ENCODE assay signal across 21 cellular contexts in the genomic region with DNA sequence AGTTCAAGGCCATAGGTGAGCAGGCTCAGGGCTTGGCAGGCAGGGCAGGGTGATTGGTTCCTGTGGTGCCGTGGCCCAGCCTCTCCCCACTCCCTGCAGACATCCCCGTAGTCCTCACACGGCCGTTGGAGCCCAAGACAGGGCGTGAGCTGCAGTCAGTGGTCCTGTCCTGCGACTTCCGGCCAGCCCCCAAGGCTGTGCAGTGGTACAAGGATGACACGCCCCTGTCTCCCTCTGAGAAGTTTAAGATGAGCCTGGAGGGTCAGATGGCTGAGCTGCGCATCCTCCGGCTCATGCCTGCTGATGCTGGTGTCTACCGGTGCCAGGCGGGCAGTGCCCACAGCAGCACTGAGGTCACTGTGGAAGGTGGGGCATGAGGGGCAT.
A peak's percentile ranks its signal among the peaks of the same experiment; 100 is the strongest.
DNase-seq lines count a peak whose midpoint lies in the region; ATAC-seq and TF ChIP-seq lines count a peak whose summit lies in the region.
"Had no signal": no experiment of that assay in that cellular context is flagged by ENCODE, and none has a peak within 500 bp of the region (broad histone marks: within the 10 kb centered on the region; RNA-seq: fewer than 3 reads in every experiment).

No MANE protein-coding gene starts in this region.

- no peak overlapping the region for H3K9ac ChIP-seq in IMR-90 (ENCODE audit: low read depth, low read length)
- H3K9ac ChIP-seq: KMS-11 had no signal

- H3K4me3 ChIP-seq in IMR-90 (ENCODE audit: insufficient read depth, low read depth, low read length), result no peak overlapping the region
- no peak overlapping the region for H3K4me3 ChIP-seq in effector memory CD4-positive, alpha-beta T cell (ENCODE audit: insufficient read depth, low read depth, low read length, poor library complexity, severe bottlenecking)
- H3K4me3 ChIP-seq: HAP-1, SK-N-MC had no signal

- TF ChIP-seq RAD21 in IMR-90 (IDR thresholded peaks at IDR 0.05; ENCODE audit: low read length), result no peak

- H4K20me1 ChIP-seq in IMR-90 (ENCODE audit: insufficient read depth, low read length), result no peaks in the 10 kb centered on the region

- DNase-seq in CD14-positive monocyte (ENCODE audit: low spot score) (peak; percentile 36), IMR-90 (no peak), ecto neural progenitor cell (ENCODE audit: low spot score) (peak; percentile 34), neural crest cell (ENCODE audit: low read depth, low spot score) (no peak)
- no peak for DNase-seq in effector memory CD4-positive, alpha-beta T cell
- DNase-seq in stimulated activated CD4-positive, alpha-beta T cell treated with anti-CD3 and anti-CD28 coated beads, Interleukin-4, amount 100 ng/mL, for 4 hours, result no peak
- DNase-seq: ACHN, AML-193, COR-L47, DMS153, NCI-H1048, NCI-H1436 treated with DMSO at 0.1 percent for 48 hours, NCI-H2081, NCI-H510A, NCI-H774, Right ventricle myocardium superior had no signal

- no peak overlapping the region for H3K18ac ChIP-seq in IMR-90 (ENCODE audit: low read depth, low read length)

- 70% methylated on average over 5 of the region's 12 CpGs; no CpG with 5 or more reads in 1 of the 2 experiments for WGBS in IMR-90 (ENCODE audit: extremely low coverage in 2 of 2, insufficient read length in 1 of 2), 2 experiments

- H2AK9ac ChIP-seq in IMR-90 (replicated peaks; ENCODE audit: low read depth, low read length, poor library complexity), result no peak overlapping the region

- H3K9me1 ChIP-seq in IMR-90 (ENCODE audit: insufficient read depth, low read length), result peaks cover 4% of the 10 kb centered on the region; the same call in 1 of the 2 replicates

- no peak overlapping the region for H3K4ac ChIP-seq in IMR-90 (ENCODE audit: low read depth, low read length)

- no peak overlapping the region for H2AFZ ChIP-seq in IMR-90 (replicated peaks; ENCODE audit: low read length, poor library complexity)

- H3K4me3 Mint-ChIP-seq in CD14-positive monocyte, result no peak overlapping the region
- H3K4me3 Mint-ChIP-seq in neural crest cell, result no peak overlapping the region

- no peak overlapping the region for H3K56ac ChIP-seq in IMR-90 (ENCODE audit: extremely low read depth, insufficient read depth, low read length)

- TF ChIP-seq CTCF in CD14-positive monocyte (IDR thresholded peaks at IDR 0.05), result no peak
- no peak for TF ChIP-seq CTCF in IMR-90 (conservative IDR thresholded peaks at IDR 0.05; ENCODE audit: low read depth, low read length)
- TF ChIP-seq CTCF in neural crest cell (conservative IDR thresholded peaks at IDR 0.05), result no peak

- H3K4me2 ChIP-seq in IMR-90 (ENCODE audit: low read depth, low read length), result no peak overlapping the region
- H3K4me2 ChIP-seq: KMS-11 had no signal

- no peak overlapping the region for H4K5ac ChIP-seq in IMR-90 (ENCODE audit: low read depth, low read length)

- in situ Hi-C loops in IMR-90 (cut with MboI; ENCODE audit: low sequenced_read_pairs), result no loop called here

- H2BK120ac ChIP-seq in IMR-90 (ENCODE audit: low read depth, low read length), result no peak overlapping the region

- no peaks in the 10 kb centered on the region for H3K36me3 Mint-ChIP-seq in CD14-positive monocyte
- no peaks in the 10 kb centered on the region for H3K36me3 Mint-ChIP-seq in neural crest cell (ENCODE audit: low read depth)

- POLR2A ChIA-PET in IMR-90 (lab: Charles Lee; ENCODE audit: unreplicated experiment), result no interaction called here

- no peak overlapping the region for H4K8ac ChIP-seq in IMR-90 (ENCODE audit: low read depth in 2 of 2, low read length in 2 of 2)

- BruUV-seq in IMR-90 (replicated peaks; lab: Mats Ljungman, UMichigan), result TSS peak; percentile 67

- H3K79me1 ChIP-seq in IMR-90 (ENCODE audit: low read depth in 1 of 2, low read length in 2 of 2), result peaks cover 5 to 15% of the 10 kb centered on the region in 2 experiments; a peak in 2 of 4 replicates

- H2BK15ac ChIP-seq in IMR-90 (ENCODE audit: low read depth, low read length), result no peak overlapping the region

- no peak overlapping the region for H4K91ac ChIP-seq in IMR-90 (ENCODE audit: insufficient read depth, low read depth, low read length)

- CTCF ChIA-PET in IMR-90 (lab: Yijun Ruan, JAX), result no interaction called here

- H3K9me3 ChIP-seq in IMR-90 (ENCODE audit: control insufficient read depth, insufficient read depth, low read length), result no peaks in the 10 kb centered on the region
- no peaks in the 10 kb centered on the region for H3K9me3 ChIP-seq in effector memory CD4-positive, alpha-beta T cell (ENCODE audit: control insufficient read depth, low read length)
- H3K9me3 ChIP-seq: HAP-1 had no signal

- peaks cover 0 to 5% (median 0%) of the 10 kb centered on the region in 7 donors for H3K9me3 Mint-ChIP-seq in CD14-positive monocyte
- no peaks in the 10 kb centered on the region for H3K9me3 Mint-ChIP-seq in neural crest cell

- H3K27me3 Mint-ChIP-seq in CD14-positive monocyte (ENCODE audit: low read depth in 3 of 3) (peaks cover 1 to 11% (median 5%) of the 10 kb centered on the region in 3 donors), neural crest cell (ENCODE audit: low read depth) (no peaks in the 10 kb centered on the region)

- H2BK5ac ChIP-seq in IMR-90 (ENCODE audit: low read depth, low read length, poor library complexity, severe bottlenecking), result no peak overlapping the region

- ATAC-seq in IMR-90 (ENCODE audit: low read depth), result no peak
- ATAC-seq in HG03439 (IDR thresholded peaks at IDR 0.05; ENCODE audit: unreplicated experiment), result no peak
- no peak for ATAC-seq in HG02852 (IDR thresholded peaks at IDR 0.05; ENCODE audit: unreplicated experiment)

- H3K27me3 ChIP-seq in IMR-90 (ENCODE audit: control insufficient read depth, insufficient read depth, low read length), result no peaks in the 10 kb centered on the region
- no peaks in the 10 kb centered on the region for H3K27me3 ChIP-seq in effector memory CD4-positive, alpha-beta T cell (replicated peaks; ENCODE audit: control insufficient read depth, insufficient read depth, low read length, poor library complexity, severe bottlenecking)

- no peak overlapping the region for H2BK20ac ChIP-seq in IMR-90 (ENCODE audit: low read depth, low read length)

- peaks cover 8% of the 10 kb centered on the region for H3K4me1 ChIP-seq in IMR-90 (ENCODE audit: control insufficient read depth, insufficient read depth, low read length)
- peaks cover 7% of the 10 kb centered on the region for H3K4me1 ChIP-seq in effector memory CD4-positive, alpha-beta T cell (ENCODE audit: control insufficient read depth, insufficient read depth, low read length, poor library complexity, severe bottlenecking)

- TF ChIP-seq POLR2A in IMR-90 (IDR thresholded peaks at IDR 0.05; ENCODE audit: low read depth, low read length), result no peak

- H2AK5ac ChIP-seq in IMR-90 (ENCODE audit: low read depth, low read length), result no peak overlapping the region

- dilution Hi-C loops in IMR-90 (cut with HindIII; ENCODE audit: low sequenced_read_pairs, unreplicated experiment), result no loop called here

- H3K4me1 Mint-ChIP-seq in CD14-positive monocyte, result peaks cover 10% of the 10 kb centered on the region
- no peaks in the 10 kb centered on the region for H3K4me1 Mint-ChIP-seq in neural crest cell

- no peak overlapping the region for H3K27ac ChIP-seq in IMR-90 (ENCODE audit: insufficient read depth, low read length)
- no peak overlapping the region for H3K27ac ChIP-seq in effector memory CD4-positive, alpha-beta T cell (ENCODE audit: insufficient read depth, low read length, poor library complexity, severe bottlenecking)
- H3K27ac ChIP-seq: KMS-11, SK-N-MC had no signal

- peaks cover 57% of the 10 kb centered on the region for H3K36me3 ChIP-seq in IMR-90 (ENCODE audit: control insufficient read depth, insufficient read depth, low read length)
- H3K36me3 ChIP-seq in effector memory CD4-positive, alpha-beta T cell (ENCODE audit: control insufficient read depth, insufficient read depth, low read length), result peaks cover 20% of the 10 kb centered on the region
- H3K36me3 ChIP-seq: HAP-1 had no signal

- no peak overlapping the region for H3K23ac ChIP-seq in IMR-90 (ENCODE audit: low read depth, low read length)

- intact Hi-C loops in CD14-positive monocyte (cut with micrococcal nuclease) (no loop called here), IMR-90 (cut with micrococcal nuclease) (loop anchor here (10.0 kb wide), 1 partner anchor 145 kb away; no protein-coding TSS in a partner anchor)

- H3K27ac Mint-ChIP-seq in CD14-positive monocyte (no peak overlapping the region), neural crest cell (ENCODE audit: unreplicated experiment) (peak overlapping the region; percentile 43)

- no peak overlapping the region for H3K14ac ChIP-seq in IMR-90 (replicated peaks; ENCODE audit: low read depth, low read length)

TF ChIP-seq in IMR-90, 13 proteins besides CTCF, POLR2A, EP300 and RAD21:
- TF ChIP-seq MXI1 (IDR thresholded peaks at IDR 0.05; ENCODE audit: borderline replicate concordance, low read depth, low read length) (no peak), CHD1 (IDR thresholded peaks at IDR 0.05; ENCODE audit: low read depth, low read length) (no peak), BHLHE40 (IDR thresholded peaks at IDR 0.05; ENCODE audit: low read depth, low read length) (no peak), MAFK (IDR thresholded peaks at IDR 0.05; ENCODE audit: low read depth, low read length) (no peak)
- TF ChIP-seq, protein P1, sequence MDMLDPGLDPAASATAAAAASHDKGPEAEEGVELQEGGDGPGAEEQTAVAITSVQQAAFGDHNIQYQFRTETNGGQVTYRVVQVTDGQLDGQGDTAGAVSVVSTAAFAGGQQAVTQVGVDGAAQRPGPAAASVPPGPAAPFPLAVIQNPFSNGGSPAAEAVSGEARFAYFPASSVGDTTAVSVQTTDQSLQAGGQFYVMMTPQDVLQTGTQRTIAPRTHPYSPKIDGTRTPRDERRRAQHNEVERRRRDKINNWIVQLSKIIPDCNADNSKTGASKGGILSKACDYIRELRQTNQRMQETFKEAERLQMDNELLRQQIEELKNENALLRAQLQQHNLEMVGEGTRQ (IDR thresholded peaks at IDR 0.05; ENCODE audit: low read depth, low read length), result no peak

Comparison
In these comparisons a context has a peak if more than half of its experiments do, and no peak if none do; other contexts are left out.
1. DNase-seq: peak in CD14-positive monocyte (single experiment) and ecto neural progenitor cell (single experiment); none in IMR-90 (single experiment), neural crest cell (single experiment), effector memory CD4-positive, alpha-beta T cell (0 of 3) and stimulated activated CD4-positive, alpha-beta T cell treated with anti-CD3 and anti-CD28 coated beads, Interleukin-4, amount 100 ng/mL, for 4 hours (0 of 2).